In the genomic region with DNA sequence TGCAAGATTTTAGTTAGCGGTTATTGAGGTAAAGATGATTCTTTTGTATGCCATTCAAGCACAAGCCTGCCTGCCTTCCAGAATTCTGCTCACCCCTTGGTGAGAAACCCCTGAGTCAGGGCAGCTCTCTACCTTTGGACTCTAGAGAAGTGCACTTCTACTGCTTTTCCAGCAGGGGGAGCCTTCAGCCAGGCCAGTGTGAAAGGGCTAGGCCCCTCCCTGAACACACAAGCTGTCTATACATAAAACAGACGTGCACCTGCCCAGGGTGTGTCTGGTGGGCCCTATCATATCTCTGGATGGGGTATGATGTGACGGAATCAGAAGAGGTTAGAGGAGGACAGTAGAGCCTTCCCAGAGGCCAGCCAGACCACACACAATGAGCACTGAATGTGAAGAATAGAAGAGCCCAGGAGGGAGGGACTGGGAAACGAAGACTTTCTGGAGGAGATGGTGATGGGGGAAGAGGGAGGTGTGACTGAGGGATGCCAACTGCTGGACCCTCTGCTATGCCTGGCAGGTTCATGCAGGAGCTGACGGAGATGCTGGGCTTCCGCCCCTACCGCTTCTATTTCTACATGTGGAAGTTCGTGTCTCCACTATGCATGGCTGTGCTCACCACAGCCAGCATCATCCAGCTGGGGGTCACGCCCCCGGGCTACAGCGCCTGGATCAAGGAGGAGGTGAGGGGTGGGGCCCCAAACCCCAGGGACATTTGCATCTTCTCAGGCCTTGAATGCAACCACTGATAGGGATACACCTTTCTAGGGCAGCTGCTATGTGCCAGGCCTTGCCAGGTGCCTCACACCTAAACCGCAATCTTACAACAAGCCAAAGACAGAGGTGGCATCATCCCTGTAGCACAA, we compare ENCODE assay signal across 8 cellular contexts. TPM values are rescaled to one million over a fixed set of nuclear protein-coding genes. Genes with fewer than 3 reads are reported as not detected.
DNase-seq lines count a peak whose midpoint lies in the region; ATAC-seq and TF ChIP-seq lines count a peak whose summit lies in the region.

No MANE protein-coding gene starts in this region.

- TF ChIP-seq POLR2A in heart left ventricle (IDR thresholded peaks at IDR 0.05) (no peak), spleen (IDR thresholded peaks at IDR 0.05) (no peak)

- no peaks in the 10 kb centered on the region for H3K36me3 Mint-ChIP-seq in activated naive CD4-positive, alpha-beta T cell treated with anti-CD3 and anti-CD28 coated beads for 36 hours (ENCODE audit: low read depth)

- no peaks in the 10 kb centered on the region for H3K9me3 Mint-ChIP-seq in activated naive CD4-positive, alpha-beta T cell treated with anti-CD3 and anti-CD28 coated beads for 36 hours

- H3K9me3 ChIP-seq in BE2C (no peaks in the 10 kb centered on the region), heart left ventricle (no peaks in the 10 kb centered on the region), spleen (no peaks in the 10 kb centered on the region)

- H3K4me3 Mint-ChIP-seq in activated naive CD4-positive, alpha-beta T cell treated with anti-CD3 and anti-CD28 coated beads for 36 hours = no peak overlapping the region

- CTCF ChIA-PET in activated naive CD4-positive, alpha-beta T cell treated with anti-CD3 and anti-CD28 coated beads for 36 hours (lab: Charles Lee) = interaction anchor here (0.6 to 2.4 kb wide), 31 partner anchors 9 to 410 kb away, joined by 3 to 25 read pairs (median 4); a partner anchor contains a TSS

- TF ChIP-seq CTCF in BE2C (IDR thresholded peaks at IDR 0.05; ENCODE audit: low read depth, low read length) (peak; percentile 98), LNCAP (IDR thresholded peaks at IDR 0.05) (peak; percentile 97), heart left ventricle (IDR thresholded peaks at IDR 0.05) (peak; percentile 76 to 96 (median 88)), spleen (IDR thresholded peaks at IDR 0.05 in 8 of 11, conservative IDR thresholded peaks at IDR 0.05 in 3 of 11) (peak; percentile 45 to 93 (median 83))

- H3K4me1 ChIP-seq in BE2C (0 out of 2 replicates have a peak, but pooled peaks cover 2% of the 10 kb centered on the region), heart left ventricle (no peaks in the 10 kb centered on the region), spleen (no peaks in the 10 kb centered on the region)

- no peak overlapping the region for H3K27ac ChIP-seq in heart left ventricle
- no peak overlapping the region for H3K27ac ChIP-seq in spleen

- 58 to 71% (median 60%) methylated on average over 9 to 12 of the region's 12 CpGs for WGBS in heart left ventricle, 4 donors
- WGBS in spleen, 5 donors = 55 to 67% (median 65%) methylated on average over 12 of the region's 12 CpGs

- H3K36me3 ChIP-seq in BE2C = no peaks in the 10 kb centered on the region
- H3K36me3 ChIP-seq in heart left ventricle = no peaks in the 10 kb centered on the region
- no peaks in the 10 kb centered on the region for H3K36me3 ChIP-seq in spleen

- H3K27me3 ChIP-seq in BE2C (no peaks in the 10 kb centered on the region), heart left ventricle (no peaks in the 10 kb centered on the region), spleen (replicated peaks in 1 of 7) (no peaks in the 10 kb centered on the region)

- ATAC-seq in GM18909 (IDR thresholded peaks at IDR 0.05; ENCODE audit: poor library complexity, unreplicated experiment) (peak; percentile 69), heart left ventricle (peak in 3 of 4 donors; percentile 59 to 68 (median 65)), GM21381 (IDR thresholded peaks at IDR 0.05; ENCODE audit: unreplicated experiment) (no peak)

- H3K27ac Mint-ChIP-seq in activated naive CD4-positive, alpha-beta T cell treated with anti-CD3 and anti-CD28 coated beads for 36 hours = no peak overlapping the region

- DNase-seq in BE2C (peak; percentile 75), RPMI8226 (peak; percentile 51), heart left ventricle (no peak), spleen (peak; percentile 83)
- peak; percentile 65 for DNase-seq in activated naive CD4-positive, alpha-beta T cell treated with anti-CD3 and anti-CD28 coated beads for 36 hours

- H3K4me3 ChIP-seq in BE2C (ENCODE audit: low read depth, low read length) (no peak overlapping the region), heart left ventricle (no peak overlapping the region), spleen (no peak overlapping the region)

- no peaks in the 10 kb centered on the region for H3K4me1 Mint-ChIP-seq in activated naive CD4-positive, alpha-beta T cell treated with anti-CD3 and anti-CD28 coated beads for 36 hours (ENCODE audit: low read depth)

- no peaks in the 10 kb centered on the region for H3K27me3 Mint-ChIP-seq in activated naive CD4-positive, alpha-beta T cell treated with anti-CD3 and anti-CD28 coated beads for 36 hours (ENCODE audit: low read depth)

- intact Hi-C loops in activated naive CD4-positive, alpha-beta T cell treated with anti-CD3 and anti-CD28 coated beads for 36 hours (cut with micrococcal nuclease) = loop anchor here (1.0 kb wide), 1 partner anchor 299 kb away; no protein-coding TSS in a partner anchor
- intact Hi-C loops in heart left ventricle (cut with DNase I) (no loop called here), spleen (cut with DNase I; ENCODE audit: low total_unique reads) (no loop called here)

RNA-seq across cellular contexts. Expression of a gene that starts 13.0 kb away (rescaled TPM):
- 3.6 TPM for polyA plus RNA-seq in BE2C (2012; ENCODE audit: insufficient read depth, insufficient read length, low read depth)
- total RNA-seq in activated naive CD4-positive, alpha-beta T cell treated with anti-CD3 and anti-CD28 coated beads for 36 hours = 1 to 10 TPM; 9.7 TPM
- 10 to 100 TPM in 3 of 9 donors, 1 to 10 TPM in 6; 4.9 to 15.2 (median 6.7) TPM for total RNA-seq in heart left ventricle
- polyA plus RNA-seq in heart left ventricle = 1 to 10 TPM; 2.4 to 3.1 TPM
- 10 to 100 TPM in 5 of 7 donors, 1 to 10 TPM in 2; 9.8 to 22.1 (median 14.8) TPM for total RNA-seq in spleen
- polyA plus RNA-seq in spleen = 1 to 10 TPM; 1.4 to 3.7 (median 2.1) TPM

RNA-seq across cellular contexts. Expression of a gene that starts 46.9 kb away (rescaled TPM):
- 15.5 TPM for polyA plus RNA-seq in BE2C (2012; ENCODE audit: insufficient read depth, insufficient read length, low read depth)
- under 1 TPM in 1 of 2 experiments, not detected in 1; 0.12 TPM for total RNA-seq in activated naive CD4-positive, alpha-beta T cell treated with anti-CD3 and anti-CD28 coated beads for 36 hours
- total RNA-seq in heart left ventricle (under 1 TPM in 7 of 9 donors, not detected in 2; 0.07 to 0.50 (median 0.32) TPM), spleen (not detected)
- polyA plus RNA-seq in heart left ventricle (under 1 TPM in 1 of 2 donors, not detected in 1; 0.15 TPM), spleen (under 1 TPM in 2 of 3 donors, not detected in 1; under 0.01 to 0.02 TPM)

Comparison
In these comparisons a context has a peak if more than half of its experiments do, and no peak if none do; other contexts are left out.
1. DNase-seq: peak in BE2C (single experiment), RPMI8226 (single experiment), activated naive CD4-positive, alpha-beta T cell treated with anti-CD3 and anti-CD28 coated beads for 36 hours (single experiment) and spleen (single experiment); none in heart left ventricle (0 of 5).
2. Peak in every context shown above with its lines, with median percentiles within 50 percentile points of each other: CTCF ChIP-seq.